Comparison of ENCODE assay signal across 20 cellular contexts in the genomic region with DNA sequence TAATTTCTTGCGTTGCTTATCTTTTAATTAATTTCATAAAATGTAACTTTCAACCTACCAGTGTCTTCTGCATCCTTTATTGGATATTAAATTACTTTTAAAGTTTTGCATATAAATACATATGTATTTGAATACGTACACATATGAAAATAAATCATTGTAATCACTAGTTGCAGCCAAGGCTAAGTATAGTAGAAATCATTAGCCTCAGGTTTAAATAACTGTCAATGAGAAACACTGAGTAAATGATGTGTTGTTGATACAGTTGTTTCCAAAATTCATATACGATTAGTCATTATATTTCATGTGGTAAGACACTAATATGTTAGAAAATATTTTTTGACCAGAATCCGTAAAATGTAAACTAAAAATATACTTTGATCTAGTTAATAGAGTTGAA.
"Had no signal": no experiment of that assay in that cellular context is flagged by ENCODE, and none has a peak within 500 bp of the region (broad histone marks: within the 10 kb centered on the region; RNA-seq: fewer than 3 reads in every experiment).

No MANE protein-coding gene starts in this region.

- H3K4me3 ChIP-seq: PC-9, Peyer's patch, SJCRH30 had no signal

- H3K36me3 ChIP-seq: Peyer's patch, SJCRH30 had no signal

- H3K4me1 ChIP-seq: Peyer's patch had no signal

- DNase-seq: Kasumi-1, MM.1S, NCI-H1092 treated with DMSO at 0.1 percent for 48 hours, NCI-H1436, NCI-H1694, NCI-H187 treated with DMSO at 0.1 percent for 48 hours, NCI-H2029 treated with DMSO at 0.1 percent for 48 hours, NCI-H2171 treated with DMSO at 0.1 percent for 48 hours, NCI-H345, NCI-H446 treated with DMSO at 0.1 percent for 48 hours, NCI-H510A treated with DMSO at 0.1 percent for 48 hours, NCI-H69, NCI-H774, PC-9, Peyer's patch, SHP77 treated with DMSO at 0.1 percent for 48 hours, SJCRH30, T-helper 2 cell had no signal

- H3K9me3 ChIP-seq: Peyer's patch, SJCRH30 had no signal

- H2AFZ ChIP-seq: PC-9 had no signal

- H3K9ac ChIP-seq: KMS-11 had no signal

- H3K27ac ChIP-seq: KMS-11, PC-9, Peyer's patch, SJCRH30 had no signal

- ATAC-seq: Right ventricle myocardium inferior had no signal

- H3K4me2 ChIP-seq: KMS-11, PC-9 had no signal

- H3K27me3 ChIP-seq: Peyer's patch, SJCRH30 had no signal
